ENCODE assay signal across 24 cellular contexts in the genomic region with DNA sequence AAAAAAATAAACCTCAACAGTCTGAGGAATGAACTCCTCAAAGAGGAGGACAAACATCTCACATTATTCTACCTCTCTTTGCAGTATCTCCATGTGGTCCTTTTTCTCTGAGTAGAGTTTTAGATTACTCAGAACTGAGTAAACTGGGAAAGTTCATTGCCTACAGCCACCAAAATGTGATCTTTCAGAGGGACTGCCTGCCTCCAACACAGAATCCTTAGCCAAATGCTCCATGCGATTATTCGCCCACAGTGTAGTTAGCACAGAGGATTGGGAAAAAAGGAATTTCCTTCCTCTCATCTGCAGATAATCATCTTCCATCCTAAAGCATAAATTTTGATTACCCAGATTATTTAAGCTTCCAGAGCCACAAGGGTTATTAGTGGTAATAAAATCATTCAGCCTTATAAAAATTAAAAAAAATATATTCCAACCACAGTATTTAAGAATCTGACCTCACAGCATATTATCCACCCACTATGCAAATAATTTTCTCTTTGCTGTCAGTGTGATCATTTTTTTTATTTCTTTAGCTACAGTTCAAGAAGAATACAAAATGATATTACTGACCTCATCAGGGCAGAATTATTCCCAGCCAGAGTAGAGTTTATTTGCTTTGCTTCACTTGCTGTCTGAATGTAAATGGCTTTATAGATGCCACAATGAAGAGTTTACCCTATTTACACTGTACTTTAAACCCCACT.
DNase-seq lines count a peak whose midpoint lies in the region; ATAC-seq, FAIRE-seq and TF ChIP-seq lines count a peak whose summit lies in the region.
"Had no signal": no experiment of that assay in that cellular context is flagged by ENCODE, and none has a peak within 500 bp of the region (broad histone marks: within the 10 kb centered on the region; RNA-seq: fewer than 3 reads in every experiment).

No MANE protein-coding gene starts in this region.

- no peak for TF ChIP-seq EP300 in H1 (IDR thresholded peaks at IDR 0.05; ENCODE audit: borderline replicate concordance in 1 of 2, low read depth in 2 of 2, low read length in 2 of 2)

- no peak overlapping the region for H4K8ac ChIP-seq in H1 (ENCODE audit: extremely low read depth, insufficient read depth, low read length)

- no peak overlapping the region for H2BK15ac ChIP-seq in H1 (ENCODE audit: low read length)

- no peak overlapping the region for H3K18ac ChIP-seq in H1 (ENCODE audit: extremely low read depth, low read length)

- H3K4me3 ChIP-seq in H1 (ENCODE audit: extremely low read depth in 1 of 4, insufficient read depth in 2 of 4, low read depth in 3 of 4, low read length in 4 of 4) = no peak overlapping the region
- H3K4me3 ChIP-seq: colonic mucosa, gastroesophageal sphincter, GM12878, left ventricle myocardium inferior, pancreas had no signal

- no peak overlapping the region for H2BK5ac ChIP-seq in H1 (ENCODE audit: low read depth, low read length)

- no peak overlapping the region for H3K14ac ChIP-seq in H1 (ENCODE audit: insufficient read length)

- H3K4me1 ChIP-seq in H1 (replicated peaks in 1 of 4; ENCODE audit: control insufficient read depth in 3 of 4, insufficient read depth in 4 of 4, low read length in 3 of 4) = peaks cover 2 to 8% (median 2%) of the 10 kb centered on the region in 4 experiments; a peak in 5 of 7 replicates
- H3K4me1 ChIP-seq: colonic mucosa, gastroesophageal sphincter, left ventricle myocardium inferior, pancreas had no signal

- no peaks in the 10 kb centered on the region for H3K79me1 ChIP-seq in H1 (ENCODE audit: low read depth, low read length)

- H3K36me3 Mint-ChIP-seq in nephron progenitor cell (ENCODE audit: low read depth) = no peaks in the 10 kb centered on the region
- H3K36me3 Mint-ChIP-seq in activated naive CD4-positive, alpha-beta T cell treated with anti-CD3 and anti-CD28 coated beads, Interleukin-2, amount 10 ng/mL, durations not matched to agents 7 days and 5 days = no peaks in the 10 kb centered on the region
- H3K36me3 Mint-ChIP-seq: activated naive CD8-positive, alpha-beta T cell treated with anti-CD3 and anti-CD28 coated beads for 36 hours; brain had no signal

- H3K56ac ChIP-seq in H1 (replicated peaks; ENCODE audit: insufficient read length, low read depth, low read length) = no peak overlapping the region

- H2AFZ ChIP-seq in H1 (ENCODE audit: low read length) = 0 out of 2 replicates have a peak overlapping the region, but pooled peaks have one; percentile 49

- no peak overlapping the region for H2BK20ac ChIP-seq in H1 (ENCODE audit: low read length)

- no peaks in the 10 kb centered on the region for H3K36me3 ChIP-seq in H1 (ENCODE audit: control insufficient read depth in 2 of 4, insufficient read depth in 4 of 4, low read length in 3 of 4)
- H3K36me3 ChIP-seq: colonic mucosa, gastroesophageal sphincter, left ventricle myocardium inferior, pancreas had no signal

- H3K79me2 ChIP-seq in H1 (ENCODE audit: control insufficient read depth in 1 of 2, insufficient read depth in 2 of 2, low read length in 2 of 2) = no peaks in the 10 kb centered on the region

- peaks cover 10% of the 10 kb centered on the region for H3K9me3 Mint-ChIP-seq in nephron progenitor cell
- peaks cover 5% of the 10 kb centered on the region for H3K9me3 Mint-ChIP-seq in activated naive CD4-positive, alpha-beta T cell treated with anti-CD3 and anti-CD28 coated beads, Interleukin-2, amount 10 ng/mL, durations not matched to agents 7 days and 5 days
- H3K9me3 Mint-ChIP-seq: activated B cell treated with CpG ODN at 0.5 μM for 24 hours had no signal

- H4K91ac ChIP-seq in H1 (replicated peaks; ENCODE audit: insufficient read length, low read length) = no peak overlapping the region

- no peaks in the 10 kb centered on the region for H3K9me3 ChIP-seq in H1 (ENCODE audit: insufficient read depth in 2 of 2, low read depth in 1 of 2, low read length in 1 of 2)
- H3K9me3 ChIP-seq: colonic mucosa, gastroesophageal sphincter, left ventricle myocardium inferior, pancreas had no signal

- H4K20me1 ChIP-seq in H1 (replicated peaks in 1 of 2; ENCODE audit: control insufficient read depth in 1 of 2, insufficient read depth in 2 of 2, low read length in 2 of 2) = no peaks in the 10 kb centered on the region

- ATAC-seq in left ventricle myocardium superior = no peak
- ATAC-seq: gastroesophageal sphincter; GM12878; HepG2; stimulated activated naive CD8-positive, alpha-beta T cell treated with anti-CD3 and anti-CD28 coated beads, Interleukin-15, amount 100 ng/mL, for 72 hours had no signal

- no peaks in the 10 kb centered on the region for H3K27me3 Mint-ChIP-seq in nephron progenitor cell (ENCODE audit: low read depth, poor library complexity)
- no peaks in the 10 kb centered on the region for H3K27me3 Mint-ChIP-seq in activated naive CD4-positive, alpha-beta T cell treated with anti-CD3 and anti-CD28 coated beads, Interleukin-2, amount 10 ng/mL, durations not matched to agents 7 days and 5 days
- H3K27me3 Mint-ChIP-seq: activated naive CD8-positive, alpha-beta T cell treated with anti-CD3 and anti-CD28 coated beads for 36 hours; stimulated activated naive CD8-positive, alpha-beta T cell treated with anti-CD3 and anti-CD28 coated beads, Interleukin-15, amount 100 ng/mL, for 72 hours had no signal

- peaks cover 17% of the 10 kb centered on the region for H3K4me1 Mint-ChIP-seq in nephron progenitor cell
- H3K4me1 Mint-ChIP-seq in activated naive CD4-positive, alpha-beta T cell treated with anti-CD3 and anti-CD28 coated beads, Interleukin-2, amount 10 ng/mL, durations not matched to agents 7 days and 5 days = no peaks in the 10 kb centered on the region
- H3K4me1 Mint-ChIP-seq: activated B cell treated with CpG ODN at 0.5 μM for 24 hours; activated naive CD8-positive, alpha-beta T cell treated with anti-CD3 and anti-CD28 coated beads for 36 hours; stimulated activated naive CD8-positive, alpha-beta T cell treated with anti-CD3 and anti-CD28 coated beads, Interleukin-15, amount 100 ng/mL, for 72 hours had no signal

- FAIRE-seq in H1 (lab: Jason Lieb, UNC) = no peak
- FAIRE-seq: GM12878, HepG2, pancreas had no signal

- no peak overlapping the region for H3K4me3 Mint-ChIP-seq in nephron progenitor cell
- H3K4me3 Mint-ChIP-seq in activated naive CD4-positive, alpha-beta T cell treated with anti-CD3 and anti-CD28 coated beads, Interleukin-2, amount 10 ng/mL, durations not matched to agents 7 days and 5 days = no peak overlapping the region
- H3K4me3 Mint-ChIP-seq: activated B cell treated with CpG ODN at 0.5 μM for 24 hours; activated naive CD8-positive, alpha-beta T cell treated with anti-CD3 and anti-CD28 coated beads for 36 hours; brain; HFFc6; stimulated activated naive CD8-positive, alpha-beta T cell treated with anti-CD3 and anti-CD28 coated beads, Interleukin-15, amount 100 ng/mL, for 72 hours had no signal

- H2BK120ac ChIP-seq in H1 (replicated peaks; ENCODE audit: low read depth, low read length) = no peak overlapping the region

- TF ChIP-seq POLR2A in H1 (IDR thresholded peaks at IDR 0.05; ENCODE audit: control extremely low read depth in 1 of 2, low read depth in 2 of 2, low read length in 2 of 2) = no peak

- POLR2A ChIA-PET in H1 (lab: Charles Lee; ENCODE audit: partially characterized antibody) = interaction anchor here (0.5 to 0.6 kb wide), 2 partner anchors 185 to 458 kb away, joined by 3 to 4 read pairs; no protein-coding TSS in a partner anchor

- TF ChIP-seq CTCF in H1 (IDR thresholded peaks at IDR 0.05; ENCODE audit: control extremely low read depth in 1 of 3, insufficient read depth in 1 of 3, low read depth in 1 of 3, low read length in 3 of 3) (no peak), nephron progenitor cell (IDR thresholded peaks at IDR 0.05) (no peak)

- H3K9ac ChIP-seq in H1 (replicated peaks in 1 of 4; ENCODE audit: extremely low read depth in 1 of 4, low read depth in 3 of 4, low read length in 3 of 4) = no peak overlapping the region

- TF ChIP-seq RAD21 in H1 (IDR thresholded peaks at IDR 0.05 in 1 of 2, conservative IDR thresholded peaks at IDR 0.05 in 1 of 2; ENCODE audit: low read depth in 2 of 2, low read length in 2 of 2) = no peak

- 86% methylated on average over 2 of the region's 2 CpGs; no CpG with 5 or more reads in 1 of the 2 experiments for WGBS in H1 (ENCODE audit: extremely low coverage in 1 of 2, insufficient coverage in 1 of 2, insufficient read length in 1 of 2, insufficient replicate concordance in 2 of 2, low coverage in 1 of 2, low lambda C conversion rate in 2 of 2, missing lambda C conversion rate in 1 of 2), 2 experiments

- peak; percentile 49 for DNase-seq in DMS114 treated with DMSO at 0.1 percent for 48 hours (lab: John Stamatoyannopoulos, UW; ENCODE audit: unreplicated experiment)
- DNase-seq in M059J (ENCODE audit: low read depth) = peak; percentile 58
- no peak for DNase-seq in H1 (ENCODE audit: low read depth in 1 of 2, low spot score in 2 of 2)
- DNase-seq in nephron progenitor cell = no peak
- DNase-seq in NCI-H748 treated with DMSO at 0.1 percent for 48 hours (lab: John Stamatoyannopoulos, UW) = no peak
- DNase-seq in AML-193 (lab: John Stamatoyannopoulos, UW) = no peak
- no peak for DNase-seq in left ventricle myocardium superior
- DNase-seq in activated naive CD4-positive, alpha-beta T cell treated with anti-CD3 and anti-CD28 coated beads, Interleukin-2, amount 10 ng/mL, durations not matched to agents 7 days and 5 days = no peak
- DNase-seq: activated B cell treated with CpG ODN at 0.5 μM for 24 hours; activated naive CD8-positive, alpha-beta T cell treated with anti-CD3 and anti-CD28 coated beads for 36 hours; colonic mucosa; GDM1; left ventricle myocardium inferior; NCI-H2081; pancreas; SHP77 treated with DMSO at 0.1 percent for 48 hours; stimulated activated CD4-positive, alpha-beta T cell treated with anti-CD3 and anti-CD28 coated beads, Interleukin-2, amount 100 ng/mL, for 24 hours; stimulated activated naive CD8-positive, alpha-beta T cell treated with anti-CD3 and anti-CD28 coated beads, Interleukin-15, amount 100 ng/mL, for 72 hours; T-helper 2 cell had no signal

- no peaks in the 10 kb centered on the region for H3K27me3 ChIP-seq in H1 (replicated peaks in 1 of 4; ENCODE audit: control insufficient read depth in 3 of 4, extremely low read depth in 1 of 4, insufficient read depth in 3 of 4, low read length in 3 of 4)
- H3K27me3 ChIP-seq: colonic mucosa, gastroesophageal sphincter, pancreas had no signal

- H3K23ac ChIP-seq in H1 (ENCODE audit: insufficient read length) = no peak overlapping the region

- CTCF ChIA-PET in H1 (lab: Charles Lee; ENCODE audit: partially characterized antibody) = no interaction called here
- CTCF ChIA-PET in activated naive CD4-positive, alpha-beta T cell treated with anti-CD3 and anti-CD28 coated beads, Interleukin-2, amount 10 ng/mL, durations not matched to agents 7 days and 5 days (lab: Charles Lee) = no interaction called here

- H3K27ac Mint-ChIP-seq in nephron progenitor cell = peak overlapping the region; percentile 23
- H3K27ac Mint-ChIP-seq in activated naive CD4-positive, alpha-beta T cell treated with anti-CD3 and anti-CD28 coated beads, Interleukin-2, amount 10 ng/mL, durations not matched to agents 7 days and 5 days = no peak overlapping the region
- H3K27ac Mint-ChIP-seq: activated B cell treated with CpG ODN at 0.5 μM for 24 hours; activated naive CD8-positive, alpha-beta T cell treated with anti-CD3 and anti-CD28 coated beads for 36 hours; HFFc6; stimulated activated naive CD8-positive, alpha-beta T cell treated with anti-CD3 and anti-CD28 coated beads, Interleukin-15, amount 100 ng/mL, for 72 hours had no signal

- no peak overlapping the region for H4K5ac ChIP-seq in H1 (ENCODE audit: insufficient read length, low read depth, low read length)

- intact Hi-C loops in left ventricle myocardium superior (cut with micrococcal nuclease) = no loop called here

- no peak overlapping the region for H3K4ac ChIP-seq in H1 (replicated peaks; ENCODE audit: insufficient read length, low read depth, low read length)

- no peak overlapping the region; the same call in 1 of the 2 replicates for H2BK12ac ChIP-seq in H1 (ENCODE audit: low read depth, low read length)

- H3K4me2 ChIP-seq in H1 (ENCODE audit: insufficient read depth in 1 of 2, low read depth in 2 of 2, low read length in 2 of 2) = 0 out of 4 replicates have a peak overlapping the region, but pooled peaks of 1 of the 2 experiments have one; percentile 20

- H2AK5ac ChIP-seq in H1 (ENCODE audit: low read depth, low read length) = no peak overlapping the region

- no peaks in the 10 kb centered on the region for H3K23me2 ChIP-seq in H1 (ENCODE audit: low read depth, low read length)

- no peak overlapping the region for H3K27ac ChIP-seq in H1 (ENCODE audit: low read depth, low read length)
- H3K27ac ChIP-seq: colonic mucosa, gastroesophageal sphincter, left ventricle myocardium inferior, pancreas had no signal

Comparison
In these comparisons a context has a peak if more than half of its experiments do, and no peak if none do; other contexts are left out.
1. DNase-seq: peak in DMS114 treated with DMSO at 0.1 percent for 48 hours (single experiment) and M059J (single experiment); none in H1 (0 of 2), nephron progenitor cell (single experiment), NCI-H748 treated with DMSO at 0.1 percent for 48 hours (single experiment), AML-193 (0 of 2), left ventricle myocardium superior (single experiment) and activated naive CD4-positive, alpha-beta T cell treated with anti-CD3 and anti-CD28 coated beads, Interleukin-2, amount 10 ng/mL, durations not matched to agents 7 days and 5 days (single experiment).